ENCODE assay signal across 16 cellular contexts in genomic region chr7:149595078-149595477, GRCh38.
DNase-seq lines count a peak whose midpoint lies in the region; ATAC-seq, FAIRE-seq and TF ChIP-seq lines count a peak whose summit lies in the region.
"Had no signal": no experiment of that assay in that cellular context is flagged by ENCODE, and none has a peak within 500 bp of the region (broad histone marks: within the 10 kb centered on the region; RNA-seq: fewer than 3 reads in every experiment).

No MANE protein-coding gene starts in this region.

- no peaks in the 10 kb centered on the region for H3K36me3 ChIP-seq in cardiac muscle cell
- peaks cover 27% of the 10 kb centered on the region for H3K36me3 ChIP-seq in right atrium auricular region
- peaks cover 89% of the 10 kb centered on the region for H3K36me3 ChIP-seq in K562 (ENCODE audit: control insufficient read depth, insufficient read depth, low read length)
- H3K36me3 ChIP-seq in ovary, result no peaks in the 10 kb centered on the region

- BruUV-seq in K562 (replicated peaks; lab: Mats Ljungman, UMichigan), result no TSS peak

- H4K20me1 ChIP-seq in K562 (replicated peaks; ENCODE audit: control insufficient read depth, insufficient read depth, low read length), result no peaks in the 10 kb centered on the region

- intact Hi-C loops in K562 (cut with micrococcal nuclease), result loop anchor here (5.0 kb wide), 1 partner anchor 98 kb away; the partner anchor contains the start of gene ZNF746
- intact Hi-C loops in ovary (cut with DNase I), result no loop called here

- H3K4me1 ChIP-seq in cardiac muscle cell (ENCODE audit: low read depth) (peaks cover 3% of the 10 kb centered on the region), right atrium auricular region (peaks cover 0 to 5% of the 10 kb centered on the region in 2 donors), K562 (replicated peaks in 1 of 2; ENCODE audit: control insufficient read depth in 2 of 2, insufficient read depth in 2 of 2, low read length in 2 of 2) (no peaks in the 10 kb centered on the region), ovary (ENCODE audit: insufficient read depth) (no peaks in the 10 kb centered on the region)

- H3K27me3 ChIP-seq in cardiac muscle cell (no peaks in the 10 kb centered on the region), right atrium auricular region (no peaks in the 10 kb centered on the region), K562 (ENCODE audit: control insufficient read depth in 2 of 2, insufficient read depth in 2 of 2, low read length in 2 of 2) (no peaks in the 10 kb centered on the region), ovary (no peaks in the 10 kb centered on the region)
- H3K27me3 ChIP-seq: BLaER1 had no signal

- TF ChIP-seq EP300 in K562 (IDR thresholded peaks at IDR 0.05; ENCODE audit: low read length), result no peak
- TF ChIP-seq EP300 in ovary (IDR thresholded peaks at IDR 0.05), result no peak

- POLR2A ChIA-PET in K562 (lab: Yijun Ruan, JAX), result interaction anchor here (0.6 to 1.5 kb wide), 3 partner anchors 9 to 72 kb away, joined by 3 read pairs; no protein-coding TSS in a partner anchor

- TF ChIP-seq CTCF in cardiac muscle cell (IDR thresholded peaks at IDR 0.05; ENCODE audit: low read depth, low read length), result no peak
- no peak for TF ChIP-seq CTCF in right atrium auricular region (IDR thresholded peaks at IDR 0.05)
- no peak for TF ChIP-seq CTCF in K562 (IDR thresholded peaks at IDR 0.05 in 2 of 3, conservative IDR thresholded peaks at IDR 0.05 in 1 of 3; ENCODE audit: insufficient read depth in 2 of 3, low read depth in 1 of 3, low read length in 3 of 3)
- no peak for TF ChIP-seq CTCF in osteocyte (IDR thresholded peaks at IDR 0.05)
- TF ChIP-seq CTCF in ovary (IDR thresholded peaks at IDR 0.05), result no peak

- DNase-seq in cardiac muscle cell (ENCODE audit: low read depth in 1 of 2, low spot score in 1 of 2) (no peak), right atrium auricular region (ENCODE audit: low spot score) (no peak), K562 (ENCODE audit: extremely low read depth in 1 of 4, low spot score in 3 of 4) (no peak), osteocyte (ENCODE audit: extremely low spot score, unreplicated experiment) (no peak), ovary (no peak), NCI-H526 treated with DMSO at 0.1 percent for 48 hours (lab: John Stamatoyannopoulos, UW) (no peak)
- DNase-seq: 8988T; CD4-positive, alpha-beta memory T cell; DMS79 treated with DMSO at 0.1 percent for 48 hours; GF-D8; GOT3; H9 had no signal

- in situ Hi-C loops in K562 (cut with MboI), result no loop called here

- no peaks in the 10 kb centered on the region for H3K27me3 Mint-ChIP-seq in osteocyte (ENCODE audit: unreplicated experiment)
- H3K27me3 Mint-ChIP-seq: CD4-positive, alpha-beta memory T cell had no signal

- TF ChIP-seq POLR2A in K562 (conservative IDR thresholded peaks at IDR 0.05) (no peak), ovary (IDR thresholded peaks at IDR 0.05) (no peak)

- CTCF ChIA-PET in K562 (lab: Yijun Ruan, JAX; ENCODE audit: low intra/inter-chr PET ratio), result no interaction called here

- no peaks in the 10 kb centered on the region for H3K9me1 ChIP-seq in K562 (ENCODE audit: control insufficient read depth, insufficient read depth, low read length)

- peaks cover 46% of the 10 kb centered on the region for H3K36me3 Mint-ChIP-seq in osteocyte (ENCODE audit: unreplicated experiment)

- H3K4me1 Mint-ChIP-seq in osteocyte (ENCODE audit: unreplicated experiment), result no peaks in the 10 kb centered on the region
- H3K4me1 Mint-ChIP-seq: H9 had no signal

- no peaks in the 10 kb centered on the region for H3K9me3 Mint-ChIP-seq in osteocyte (ENCODE audit: unreplicated experiment)
- H3K9me3 Mint-ChIP-seq: CD4-positive, alpha-beta memory T cell; H9 had no signal

- peak overlapping the region; percentile 49 for H3K27ac ChIP-seq in cardiac muscle cell
- H3K27ac ChIP-seq in right atrium auricular region, result no peak overlapping the region
- no peak overlapping the region for H3K27ac ChIP-seq in K562 (ENCODE audit: extremely low read depth, low read depth, low read length)
- H3K27ac ChIP-seq in ovary, result no peak overlapping the region
- H3K27ac ChIP-seq: BLaER1, HL-60 had no signal

- no peak for FAIRE-seq in K562 (lab: Jason Lieb, UNC)

- ATAC-seq in K562, result no peak
- ATAC-seq in HG02840 (IDR thresholded peaks at IDR 0.05; ENCODE audit: low FRiP score, unreplicated experiment), result no peak

- no peak overlapping the region for H3K4me2 ChIP-seq in K562 (ENCODE audit: insufficient read depth, low read length)
- H3K4me2 ChIP-seq: BLaER1 had no signal

- H3K79me2 ChIP-seq in K562 (ENCODE audit: control insufficient read depth, insufficient read depth, low read length), result no peaks in the 10 kb centered on the region

- no peak for TF ChIP-seq RAD21 in K562 (CRISPR knock-in tag; conservative IDR thresholded peaks at IDR 0.05 in 1 of 2, IDR thresholded peaks at IDR 0.05 in 1 of 2)

- H3K4me3 ChIP-seq in cardiac muscle cell (no peak overlapping the region), right atrium auricular region (no peak overlapping the region), K562 (no peak overlapping the region), ovary (no peak overlapping the region)
- H3K4me3 ChIP-seq: BLaER1 had no signal

- no peak overlapping the region for H3K4me3 Mint-ChIP-seq in osteocyte (ENCODE audit: unreplicated experiment)
- H3K4me3 Mint-ChIP-seq: CD14-positive monocyte; CD4-positive, alpha-beta memory T cell; H9 had no signal

- peak overlapping the region; percentile 20 for H3K27ac Mint-ChIP-seq in osteocyte (ENCODE audit: unreplicated experiment)
- H3K27ac Mint-ChIP-seq: H9 had no signal

- no peak overlapping the region for H2AFZ ChIP-seq in K562 (ENCODE audit: low read depth, low read length)

- 87% methylated on average over 4 of the region's 4 CpGs for WGBS in K562 (ENCODE audit: insufficient coverage, low coverage, missing lambda C conversion rate)
- WGBS in ovary, 3 donors, result 94 to 96% (median 94%) methylated on average over 4 of the region's 4 CpGs

- H3K9me3 ChIP-seq in cardiac muscle cell (ENCODE audit: low read depth) (no peaks in the 10 kb centered on the region), right atrium auricular region (no peaks in the 10 kb centered on the region), K562 (replicated peaks; ENCODE audit: control insufficient read depth, insufficient read depth, low read depth, low read length) (no peaks in the 10 kb centered on the region), ovary (no peaks in the 10 kb centered on the region)
- H3K9me3 ChIP-seq: BLaER1 had no signal

- no peak overlapping the region for H3K9ac ChIP-seq in K562 (ENCODE audit: insufficient read depth in 1 of 2, low read depth in 2 of 2, low read length in 2 of 2)
- H3K9ac ChIP-seq: BLaER1 had no signal

TF ChIP-seq in K562, 482 proteins besides CTCF, POLR2A, EP300 and RAD21:
- no peak for TF ChIP-seq NFIX (CRISPR knock-in tag; IDR thresholded peaks at IDR 0.05; ENCODE audit: low read depth)
- TF ChIP-seq TAL1 (IDR thresholded peaks at IDR 0.05), result no peak
- peak; percentile 81 for TF ChIP-seq POLR2H (tag; IDR thresholded peaks at IDR 0.05; ENCODE audit: low read depth)
- TF ChIP-seq C11orf30 (IDR thresholded peaks at IDR 0.05; ENCODE audit: low read depth), result no peak
- TF ChIP-seq, protein P1, sequence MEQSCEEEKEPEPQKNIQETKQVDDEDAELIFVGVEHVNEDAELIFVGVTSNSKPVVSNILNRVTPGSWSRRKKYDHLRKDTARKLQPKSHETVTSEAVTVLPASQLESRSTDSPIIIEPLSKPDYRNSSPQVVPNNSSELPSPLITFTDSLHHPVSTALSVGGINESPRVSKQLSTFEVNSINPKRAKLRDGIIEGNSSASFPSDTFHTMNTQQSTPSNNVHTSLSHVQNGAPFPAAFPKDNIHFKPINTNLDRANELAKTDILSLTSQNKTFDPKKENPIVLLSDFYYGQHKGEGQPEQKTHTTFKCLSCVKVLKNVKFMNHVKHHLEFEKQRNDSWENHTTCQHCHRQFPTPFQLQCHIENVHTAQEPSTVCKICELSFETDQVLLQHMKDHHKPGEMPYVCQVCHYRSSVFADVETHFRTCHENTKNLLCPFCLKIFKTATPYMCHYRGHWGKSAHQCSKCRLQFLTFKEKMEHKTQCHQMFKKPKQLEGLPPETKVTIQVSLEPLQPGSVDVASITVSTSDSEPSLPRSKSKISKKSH (CRISPR knock-in tag; IDR thresholded peaks at IDR 0.05), result no peak
- peak; percentile 66 for TF ChIP-seq TBP (optimal IDR thresholded peaks at IDR 0.05; ENCODE audit: low read depth, low read length)
- TF ChIP-seq BDP1 (IDR thresholded peaks at IDR 0.05; ENCODE audit: insufficient read depth, insufficient read length), result peak; percentile 28
- TF ChIP-seq, protein P2, sequence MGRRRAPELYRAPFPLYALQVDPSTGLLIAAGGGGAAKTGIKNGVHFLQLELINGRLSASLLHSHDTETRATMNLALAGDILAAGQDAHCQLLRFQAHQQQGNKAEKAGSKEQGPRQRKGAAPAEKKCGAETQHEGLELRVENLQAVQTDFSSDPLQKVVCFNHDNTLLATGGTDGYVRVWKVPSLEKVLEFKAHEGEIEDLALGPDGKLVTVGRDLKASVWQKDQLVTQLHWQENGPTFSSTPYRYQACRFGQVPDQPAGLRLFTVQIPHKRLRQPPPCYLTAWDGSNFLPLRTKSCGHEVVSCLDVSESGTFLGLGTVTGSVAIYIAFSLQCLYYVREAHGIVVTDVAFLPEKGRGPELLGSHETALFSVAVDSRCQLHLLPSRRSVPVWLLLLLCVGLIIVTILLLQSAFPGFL (CRISPR knock-in tag; IDR thresholded peaks at IDR 0.05), result no peak
- peak; percentile 73 for TF ChIP-seq POLR3A (IDR thresholded peaks at IDR 0.05; ENCODE audit: borderline replicate concordance, extremely low read depth, insufficient read depth, insufficient read length)
- no peak for TF ChIP-seq HMGXB4 (CRISPR knock-in tag; IDR thresholded peaks at IDR 0.05)
